Comparison of ENCODE assay signal across 23 cellular contexts in genomic region chr12:4645023-4645422, GRCh38.
"Had no signal": no experiment of that assay in that cellular context is flagged by ENCODE, and none has a peak within 500 bp of the region (broad histone marks: within the 10 kb centered on the region; RNA-seq: fewer than 3 reads in every experiment).

No MANE protein-coding gene starts in this region.

- H3K27ac ChIP-seq: epithelial cell of prostate, esophagus muscularis mucosa, gastrocnemius medialis, heart right ventricle, psoas muscle, right lobe of liver, tibial artery, upper lobe of left lung, uterus had no signal

- H3K36me3 ChIP-seq: esophagus muscularis mucosa, gastrocnemius medialis, heart right ventricle, right lobe of liver, tibial artery, upper lobe of left lung, uterus had no signal

- FAIRE-seq: colon, keratinocyte had no signal

- ATAC-seq: effector memory CD8-positive, alpha-beta T cell; gastrocnemius medialis; heart right ventricle; left cardiac atrium; left ventricle myocardium superior; mucosa of descending colon; naive thymus-derived CD8-positive, alpha-beta T cell; psoas muscle; right lobe of liver; stimulated activated effector memory CD8-positive, alpha-beta T cell treated with anti-CD3 and anti-CD28 coated beads, Interleukin-12 subunit alpha, Interleukin-12 subunit beta, amount 100 ng/mL, for 72 hours had no signal

- DNase-seq: effector memory CD8-positive, alpha-beta T cell; gastrocnemius medialis; heart right ventricle; hypothalamus; immature natural killer cell; left cardiac atrium; left ventricle myocardium superior; mucosa of descending colon; naive thymus-derived CD8-positive, alpha-beta T cell; psoas muscle; retina; right lobe of liver; stimulated activated CD4-positive, alpha-beta T cell treated with anti-CD3 and anti-CD28 coated beads, Interleukin-4, amount 100 ng/mL, for 1 hour; stimulated activated CD8-positive, alpha-beta memory T cell treated with anti-CD3 and anti-CD28 coated beads, Interleukin-4, amount 100 ng/mL, for 48 hours; tibial artery; upper lobe of left lung; uterus had no signal

- H3K9me3 ChIP-seq: esophagus muscularis mucosa, gastrocnemius medialis, heart right ventricle, mucosa of descending colon, psoas muscle, right lobe of liver, tibial artery, upper lobe of left lung, uterus had no signal

- H3K27me3 ChIP-seq: esophagus muscularis mucosa, gastrocnemius medialis, heart right ventricle, right lobe of liver, tibial artery, upper lobe of left lung, uterus had no signal

- H3K4me3 ChIP-seq: esophagus muscularis mucosa, gastrocnemius medialis, heart right ventricle, lung, mucosa of descending colon, psoas muscle, right lobe of liver, tibial artery, upper lobe of left lung, uterus had no signal
